8 cellular contexts compared by ENCODE assay signal in the genomic region with DNA sequence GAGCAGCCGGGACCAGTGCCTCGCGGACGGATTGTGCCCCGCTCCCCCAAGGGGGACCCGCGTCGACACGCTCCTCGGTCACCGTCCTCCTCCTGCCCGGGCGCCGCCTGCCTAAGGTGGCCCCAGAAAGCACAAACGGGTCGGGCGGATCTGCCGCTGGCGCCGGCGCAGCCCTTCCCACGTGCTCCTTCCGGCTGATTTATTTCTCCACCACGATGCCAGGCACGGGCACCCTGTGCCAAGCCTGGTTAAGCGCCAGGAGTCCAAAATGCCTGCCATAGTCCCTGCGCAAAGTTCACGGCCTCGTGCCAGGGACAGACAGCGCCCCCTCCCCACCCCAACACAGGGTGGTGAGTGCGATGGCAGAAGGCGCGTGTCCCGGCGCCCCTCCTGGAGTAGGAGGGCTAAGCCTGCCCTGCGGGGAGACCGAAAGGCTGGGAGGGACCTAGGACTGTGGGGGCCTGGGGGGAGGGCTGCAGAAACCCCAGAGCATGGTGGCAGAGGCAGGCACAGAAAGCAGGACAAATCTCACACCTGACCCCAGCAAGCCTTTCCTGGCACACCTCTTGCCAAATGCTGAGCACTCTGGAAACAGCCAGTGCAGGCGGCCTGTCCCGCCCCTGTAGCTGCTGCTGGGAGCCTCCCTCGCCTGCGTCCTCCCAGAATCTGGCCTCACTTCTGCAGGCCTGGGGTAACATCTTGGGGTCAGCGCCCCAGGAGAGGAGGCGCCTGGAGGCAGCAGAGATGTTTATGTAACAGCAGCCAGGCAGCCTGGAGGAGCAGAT. TPM values are rescaled to one million over a fixed set of nuclear protein-coding genes. Genes with fewer than 3 reads are reported as not detected.
DNase-seq lines count a peak whose midpoint lies in the region; ATAC-seq lines count a peak whose summit lies in the region.

No MANE protein-coding gene starts in this region.

- peaks cover 9 to 20% (median 19%) of the 10 kb centered on the region in 11 experiments; a peak in 21 of 22 replicates for H3K36me3 ChIP-seq in BLaER1 treated with 17β-estradiol and CSF1 and Interleukin-3, amounts not matched to agents 10 nM and 100 nM
- H3K36me3 ChIP-seq in GM23248 (ENCODE audit: low read depth) (no peaks in the 10 kb centered on the region), urinary bladder (ENCODE audit: insufficient read depth) (no peaks in the 10 kb centered on the region)

- H3K4me3 Mint-ChIP-seq in natural killer cell treated with Interleukin-12 subunit alpha and Interleukin-12 subunit beta and Interleukin-15 and Interleukin-18, amount 100 ng/mL, for 72 hours = peak overlapping the region; percentile 82

- peak overlapping the region; percentile 53 to 90 (median 76) for H3K4me3 ChIP-seq in BLaER1 treated with 17β-estradiol and CSF1 and Interleukin-3, amounts not matched to agents 10 nM and 100 nM
- H3K4me3 ChIP-seq in GM23248 (peak overlapping the region; percentile 73), urinary bladder (ENCODE audit: low read depth, low read length) (peak overlapping the region; percentile 88)

- in situ Hi-C loops in GM23248 (cut with MboI) = no loop called here

- peaks cover 0 to 3% of the 10 kb centered on the region in 2 donors for H3K27me3 Mint-ChIP-seq in natural killer cell treated with Interleukin-12 subunit alpha and Interleukin-12 subunit beta and Interleukin-15 and Interleukin-18, amount 100 ng/mL, for 72 hours

- peak overlapping the region in 1 of 2 donors; percentile 62 for H3K27ac Mint-ChIP-seq in natural killer cell treated with Interleukin-12 subunit alpha and Interleukin-12 subunit beta and Interleukin-15 and Interleukin-18, amount 100 ng/mL, for 72 hours

- H3F3A ChIP-seq in GM23248 (ENCODE audit: insufficient read depth) = no peaks in the 10 kb centered on the region

- peak overlapping the region; percentile 85 to 98 (median 93) for H3K27ac ChIP-seq in BLaER1 treated with 17β-estradiol and CSF1 and Interleukin-3, amounts not matched to agents 10 nM and 100 nM
- H3K27ac ChIP-seq in GM23248 (peak overlapping the region; percentile 45; the same call in 1 of the 2 replicates), urinary bladder (ENCODE audit: low read depth) (peak overlapping the region; percentile 93)

- peaks cover 28 to 37% (median 32%) of the 10 kb centered on the region in 11 experiments for H4K20me1 ChIP-seq in BLaER1 treated with 17β-estradiol and CSF1 and Interleukin-3, amounts not matched to agents 10 nM and 100 nM
- H4K20me1 ChIP-seq in GM23248 (ENCODE audit: insufficient read depth) = no peaks in the 10 kb centered on the region

- DNase-seq in GM23248 = peak; percentile 62
- peak; percentile 45 for DNase-seq in NOMO-1 treated with DMSO at 0.1 percent for 48 hours (lab: John Stamatoyannopoulos, UW; ENCODE audit: unreplicated experiment)
- peak; percentile 19 for DNase-seq in activated T-helper 9 cell treated with anti-CD3 and anti-CD28 coated beads, Interleukin-2, amount 50 U/mL, for 16 hours (ENCODE audit: low read depth)
- DNase-seq in fibroblast of peridontal ligament (ENCODE audit: extremely low read depth) = peak; percentile 72
- DNase-seq in natural killer cell treated with Interleukin-12 subunit alpha and Interleukin-12 subunit beta and Interleukin-15 and Interleukin-18, amount 100 ng/mL, for 72 hours (ENCODE audit: low spot score) = peak; percentile 75
- DNase-seq in SKM-1 (lab: John Stamatoyannopoulos, UW; ENCODE audit: unreplicated experiment) = no peak

- peak overlapping the region; percentile 92 to 100 (median 100) for H3K4me2 ChIP-seq in BLaER1 treated with 17β-estradiol and CSF1 and Interleukin-3, amounts not matched to agents 10 nM and 100 nM
- H3K4me2 ChIP-seq in GM23248 (ENCODE audit: unreplicated experiment) = peak overlapping the region; percentile 77

- H3K9me3 Mint-ChIP-seq in natural killer cell treated with Interleukin-12 subunit alpha and Interleukin-12 subunit beta and Interleukin-15 and Interleukin-18, amount 100 ng/mL, for 72 hours = no peaks in the 10 kb centered on the region

- no peaks in the 10 kb centered on the region for H3K27me3 ChIP-seq in BLaER1 treated with 17β-estradiol and CSF1 and Interleukin-3, amounts not matched to agents 10 nM and 100 nM
- H3K27me3 ChIP-seq in GM23248 (replicated peaks; ENCODE audit: insufficient read depth) = no peaks in the 10 kb centered on the region

- no peaks in the 10 kb centered on the region for H3K36me3 Mint-ChIP-seq in natural killer cell treated with Interleukin-12 subunit alpha and Interleukin-12 subunit beta and Interleukin-15 and Interleukin-18, amount 100 ng/mL, for 72 hours

- no peaks in the 10 kb centered on the region for H3K9me2 ChIP-seq in GM23248 (ENCODE audit: insufficient read depth)

- 8 to 10% methylated on average over 36 to 41 of the region's 43 CpGs for WGBS in GM23248 (ENCODE audit: low coverage in 1 of 2, low lambda C conversion rate in 2 of 2, missing lambda C conversion rate in 2 of 2), 2 experiments
- WGBS in urinary bladder = 3% methylated on average over 43 of the region's 43 CpGs

- peaks cover 5 to 15% of the 10 kb centered on the region in 2 donors for H3K4me1 Mint-ChIP-seq in natural killer cell treated with Interleukin-12 subunit alpha and Interleukin-12 subunit beta and Interleukin-15 and Interleukin-18, amount 100 ng/mL, for 72 hours (ENCODE audit: low read depth in 2 of 2)

- peak in 1 of 2 donors; percentile 21 for ATAC-seq in natural killer cell treated with Interleukin-12 subunit alpha and Interleukin-12 subunit beta and Interleukin-15 and Interleukin-18, amount 100 ng/mL, for 72 hours

- H3K4me1 ChIP-seq in BLaER1 treated with 17β-estradiol and CSF1 and Interleukin-3, amounts not matched to agents 10 nM and 100 nM = peaks cover 73 to 82% (median 79%) of the 10 kb centered on the region in 10 experiments
- peaks cover 16% of the 10 kb centered on the region for H3K4me1 ChIP-seq in GM23248 (ENCODE audit: insufficient read depth)
- peaks cover 3% of the 10 kb centered on the region for H3K4me1 ChIP-seq in urinary bladder (ENCODE audit: insufficient read depth)

- peak overlapping the region; percentile 83 to 94 (median 91) for H3K9ac ChIP-seq in BLaER1 treated with 17β-estradiol and CSF1 and Interleukin-3, amounts not matched to agents 10 nM and 100 nM
- peak overlapping the region; percentile 72 for H3K9ac ChIP-seq in GM23248

- H3K79me2 ChIP-seq in GM23248 (ENCODE audit: insufficient read depth) = no peaks in the 10 kb centered on the region

- no peaks in the 10 kb centered on the region for H3K9me3 ChIP-seq in BLaER1 treated with 17β-estradiol and CSF1 and Interleukin-3, amounts not matched to agents 10 nM and 100 nM (replicated peaks in 1 of 11)
- H3K9me3 ChIP-seq in GM23248 (ENCODE audit: low read depth) = no peaks in the 10 kb centered on the region

- peak overlapping the region; percentile 70 for H2AFZ ChIP-seq in GM23248

RNA-seq across cellular contexts. Expression of a gene that starts 1.0 kb away (rescaled TPM):
- 5.2 and 5.7 TPM in 2 replicates for total RNA-seq in GM23248 (2014; rRNA removed; shearing (Covaris generic))
- polyA plus RNA-seq in GM23248 (2016; fragmentation: Nextera tagmentation; extraction: Ambion mirVana) (1.5 TPM in 2 replicates), urinary bladder (19.7 TPM)
- 10 to 100 TPM; 57.3 to 85.0 TPM for total RNA-seq in natural killer cell treated with Interleukin-12 subunit alpha and Interleukin-12 subunit beta and Interleukin-15 and Interleukin-18, amount 100 ng/mL, for 72 hours
- total RNA-seq in urinary bladder = 25.6 TPM
